ENCODE assay signal across 11 cellular contexts in the genomic region with DNA sequence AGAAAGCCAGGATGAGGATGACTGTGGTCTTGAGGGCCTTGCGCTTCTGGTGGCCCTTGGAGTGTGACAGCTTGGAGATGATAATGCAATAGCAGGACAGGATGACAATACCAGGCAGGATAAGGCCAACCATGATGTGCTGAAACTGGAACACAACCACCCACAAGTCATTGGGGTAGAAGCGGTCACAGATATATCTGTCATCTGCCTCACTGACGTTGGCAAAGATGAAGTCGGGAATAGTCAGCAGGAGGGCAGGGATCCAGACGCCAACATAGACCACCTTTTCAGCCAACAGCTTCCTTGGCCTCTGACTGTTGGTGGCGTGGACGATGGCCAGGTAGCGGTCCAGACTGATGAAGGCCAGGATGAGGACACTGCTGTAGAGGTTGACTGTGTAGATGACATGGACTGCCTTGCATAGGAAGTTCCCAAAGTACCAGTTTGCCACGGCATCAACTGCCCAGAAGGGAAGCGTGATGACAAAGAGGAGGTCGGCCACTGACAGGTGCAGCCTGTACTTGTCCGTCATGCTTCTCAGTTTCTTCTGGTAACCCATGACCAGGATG.
DNase-seq lines count a peak whose midpoint lies in the region; ATAC-seq and TF ChIP-seq lines count a peak whose summit lies in the region.
"Had no signal": no experiment of that assay in that cellular context is flagged by ENCODE, and none has a peak within 500 bp of the region (broad histone marks: within the 10 kb centered on the region; RNA-seq: fewer than 3 reads in every experiment).

No MANE protein-coding gene starts in this region.

- H3K79me2 ChIP-seq in DOHH2 (ENCODE audit: control insufficient read depth, low read length): peaks cover 59% of the 10 kb centered on the region
- peaks cover 36% of the 10 kb centered on the region for H3K79me2 ChIP-seq in MM.1S (ENCODE audit: low read length)

- H3K4me2 ChIP-seq in DOHH2 (ENCODE audit: low read length): peak overlapping the region; percentile 73
- H3K4me2 ChIP-seq in MM.1S (ENCODE audit: low read depth, low read length): peak overlapping the region; percentile 83; the same call in 1 of the 2 replicates

- H3K27ac ChIP-seq in DOHH2 (ENCODE audit: low read depth, low read length): peak overlapping the region; percentile 91
- H3K27ac ChIP-seq in MM.1S (ENCODE audit: low read length): no peak overlapping the region
- H3K27ac ChIP-seq in neutrophil: peak overlapping the region; percentile 100
- H3K27ac ChIP-seq in caudate nucleus (ENCODE audit: low read depth, low read length): no peak overlapping the region
- H3K27ac ChIP-seq: ovary, uterus had no signal

- no peak overlapping the region for H3K9ac ChIP-seq in MM.1S (ENCODE audit: low read length)

- H4K20me1 ChIP-seq in DOHH2 (ENCODE audit: control insufficient read depth, insufficient read depth, low read depth, low read length) (peaks cover 23% of the 10 kb centered on the region), MM.1S (ENCODE audit: insufficient read depth, low read length) (peaks cover 13% of the 10 kb centered on the region; the same call in 1 of the 2 replicates)

- H3K9me3 ChIP-seq in DOHH2 (ENCODE audit: control insufficient read depth, insufficient read depth, low read length): no peaks in the 10 kb centered on the region
- H3K9me3 ChIP-seq in MM.1S (replicated peaks; ENCODE audit: insufficient read depth, low read length): no peaks in the 10 kb centered on the region
- H3K9me3 ChIP-seq in neutrophil: no peaks in the 10 kb centered on the region
- H3K9me3 ChIP-seq: ovary, uterus had no signal

- DNase-seq in MM.1S (no peak), caudate nucleus (lab: John Stamatoyannopoulos, UW) (no peak), NCI-H1092 (lab: John Stamatoyannopoulos, UW) (no peak)
- peak; percentile 36 for DNase-seq in central memory CD4-positive, alpha-beta T cell
- DNase-seq: EL, NCI-H774, ovary, uterus had no signal

- H3K27me3 ChIP-seq in DOHH2 (ENCODE audit: control insufficient read depth, low read length) (no peaks in the 10 kb centered on the region; the same call in 1 of the 2 replicates), MM.1S (replicated peaks; ENCODE audit: insufficient read depth, low read length) (peaks cover 21% of the 10 kb centered on the region), neutrophil (no peaks in the 10 kb centered on the region)
- H3K27me3 ChIP-seq: ovary had no signal

- no peak for ATAC-seq in HG02840 (IDR thresholded peaks at IDR 0.05; ENCODE audit: low FRiP score, unreplicated experiment)

- TF ChIP-seq CTCF in DOHH2 (IDR thresholded peaks at IDR 0.05; ENCODE audit: low read depth, low read length, poor library complexity, severe bottlenecking): no peak
- TF ChIP-seq CTCF in MM.1S (IDR thresholded peaks at IDR 0.05; ENCODE audit: low read length): no peak
- no peak for TF ChIP-seq CTCF in neutrophil (IDR thresholded peaks at IDR 0.05)

- peaks cover 69% of the 10 kb centered on the region for H3F3A ChIP-seq in DOHH2 (ENCODE audit: control insufficient read depth, insufficient read depth)
- peaks cover 28% of the 10 kb centered on the region; the same call in 1 of the 2 replicates for H3F3A ChIP-seq in MM.1S (ENCODE audit: insufficient read depth, low read length)

- H3K4me1 ChIP-seq in DOHH2 (ENCODE audit: control insufficient read depth, low read length) (peaks cover 70% of the 10 kb centered on the region), MM.1S (ENCODE audit: low read length) (peaks cover 12% of the 10 kb centered on the region), neutrophil (ENCODE audit: control insufficient read depth in 1 of 2, insufficient read depth in 1 of 2, low read depth in 1 of 2, low read length in 1 of 2) (peaks cover 70 to 75% of the 10 kb centered on the region in 2 experiments)

- no peak overlapping the region for H2AFZ ChIP-seq in MM.1S (ENCODE audit: low read length)

- H3K4me3 ChIP-seq in DOHH2 (ENCODE audit: low read length): peak overlapping the region; percentile 94
- H3K4me3 ChIP-seq in MM.1S (ENCODE audit: low read length): no peak overlapping the region
- peak overlapping the region; percentile 92 to 98 for H3K4me3 ChIP-seq in neutrophil (ENCODE audit: low read depth in 1 of 2, low read length in 1 of 2)
- H3K4me3 ChIP-seq: ovary, uterus had no signal

- H3K9me2 ChIP-seq in DOHH2 (replicated peaks; ENCODE audit: control insufficient read depth, low read length) (no peaks in the 10 kb centered on the region), MM.1S (replicated peaks; ENCODE audit: insufficient read depth, low read length) (no peaks in the 10 kb centered on the region)

- H3K36me3 ChIP-seq in DOHH2 (ENCODE audit: control insufficient read depth, low read length) (peaks cover 61% of the 10 kb centered on the region), MM.1S (replicated peaks; ENCODE audit: insufficient read depth, low read length) (peaks cover 19% of the 10 kb centered on the region), neutrophil (peaks cover 31% of the 10 kb centered on the region)
- H3K36me3 ChIP-seq: ovary, uterus had no signal

Comparison
In these comparisons a context has a peak if more than half of its experiments do, and no peak if none do; other contexts are left out.
1. H3K27ac ChIP-seq: peak in DOHH2 (single experiment) and neutrophil (single experiment); none in MM.1S (single experiment) and caudate nucleus (single experiment).